Comparison of ENCODE assay signal across 17 cellular contexts in the genomic region with DNA sequence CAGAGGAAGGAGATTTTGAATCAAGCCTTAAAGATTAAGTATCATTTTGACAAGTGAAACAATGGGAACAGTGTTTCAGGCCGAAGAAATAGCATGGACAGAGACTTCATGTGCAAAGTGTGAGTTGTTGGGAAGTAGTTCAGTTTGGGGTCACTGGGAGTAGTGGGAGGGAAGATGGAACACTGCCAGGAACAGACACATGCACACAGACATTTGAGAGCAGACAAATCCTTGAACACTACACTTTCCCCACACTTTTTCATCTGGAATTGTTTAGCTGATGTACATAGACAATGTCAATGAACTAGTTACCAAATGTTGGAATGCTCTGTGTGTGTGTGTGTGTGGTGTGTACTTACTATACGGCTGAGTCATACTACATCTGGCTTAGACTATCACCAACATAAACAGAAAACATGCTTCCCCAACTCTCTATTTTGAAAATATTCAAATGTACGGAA. TPM values are rescaled to one million over a fixed set of nuclear protein-coding genes. Genes with fewer than 3 reads are reported as not detected.
DNase-seq lines count a peak whose midpoint lies in the region; ATAC-seq and TF ChIP-seq lines count a peak whose summit lies in the region.
"Had no signal": no experiment of that assay in that cellular context is flagged by ENCODE, and none has a peak within 500 bp of the region (broad histone marks: within the 10 kb centered on the region; RNA-seq: fewer than 3 reads in every experiment).

No MANE protein-coding gene starts in this region.

- ATAC-seq in left ventricle myocardium superior (no peak), GM18517 (IDR thresholded peaks at IDR 0.05; ENCODE audit: unreplicated experiment) (no peak)
- ATAC-seq: upper lobe of right lung had no signal

- TF ChIP-seq POLR2A in breast epithelium (IDR thresholded peaks at IDR 0.05) (no peak), vagina (IDR thresholded peaks at IDR 0.05) (no peak)

- H3K36me3 ChIP-seq in breast epithelium (no peaks in the 10 kb centered on the region), ascending aorta (no peaks in the 10 kb centered on the region), vagina (no peaks in the 10 kb centered on the region)
- H3K36me3 ChIP-seq: esophagus squamous epithelium, upper lobe of right lung had no signal

- no peaks in the 10 kb centered on the region for H3K27me3 Mint-ChIP-seq in MCF 10A (ENCODE audit: insufficient read depth, unreplicated experiment)
- H3K27me3 Mint-ChIP-seq: activated B cell treated with CpG ODN at 0.5 μM for 24 hours had no signal

- POLR2A ChIA-PET in MCF 10A (lab: Yijun Ruan, JAX), result no interaction called here

- intact Hi-C loops in MCF 10A (cut with micrococcal nuclease) (no loop called here), breast epithelium (cut with DNase I; ENCODE audit: low total_unique reads) (no loop called here), ascending aorta (cut with DNase I) (no loop called here), vagina (cut with DNase I) (no loop called here), left ventricle myocardium superior (cut with micrococcal nuclease) (no loop called here)

- H3K27ac ChIP-seq in breast epithelium, result peak overlapping the region in 1 of 2 donors; percentile 67
- H3K27ac ChIP-seq in ascending aorta, result peak overlapping the region; percentile 69 to 83
- H3K27ac ChIP-seq in vagina, result peak overlapping the region; percentile 35
- H3K27ac ChIP-seq: upper lobe of right lung had no signal

- no peak for TF ChIP-seq CTCF in MCF 10A (IDR thresholded peaks at IDR 0.05; ENCODE audit: unreplicated experiment)
- TF ChIP-seq CTCF in breast epithelium (IDR thresholded peaks at IDR 0.05), result no peak
- TF ChIP-seq CTCF in ascending aorta (IDR thresholded peaks at IDR 0.05), result no peak
- no peak for TF ChIP-seq CTCF in fibroblast of villous mesenchyme (IDR thresholded peaks at IDR 0.05; ENCODE audit: insufficient read depth, low read depth, low read length)
- no peak for TF ChIP-seq CTCF in vagina (IDR thresholded peaks at IDR 0.05)

- peaks cover 6% of the 10 kb centered on the region for H3K4me1 Mint-ChIP-seq in MCF 10A (ENCODE audit: insufficient read depth, unreplicated experiment)
- H3K4me1 Mint-ChIP-seq: activated B cell treated with CpG ODN at 0.5 μM for 24 hours had no signal

- H3K4me3 ChIP-seq in breast epithelium (no peak overlapping the region), ascending aorta (no peak overlapping the region), fibroblast of villous mesenchyme (ENCODE audit: low read depth, low read length) (no peak overlapping the region), vagina (no peak overlapping the region)
- H3K4me3 ChIP-seq: esophagus squamous epithelium, upper lobe of right lung had no signal

- no peaks in the 10 kb centered on the region for H3K4me1 ChIP-seq in breast epithelium
- H3K4me1 ChIP-seq in ascending aorta, result peaks cover 8 to 9% of the 10 kb centered on the region in 2 donors
- H3K4me1 ChIP-seq in vagina, result no peaks in the 10 kb centered on the region
- H3K4me1 ChIP-seq: upper lobe of right lung had no signal

- H3K36me3 Mint-ChIP-seq in MCF 10A (ENCODE audit: insufficient read depth, unreplicated experiment), result no peaks in the 10 kb centered on the region
- H3K36me3 Mint-ChIP-seq: brain had no signal

- no TSS peak for BruUV-seq in MCF 10A (replicated peaks; lab: Mats Ljungman, UMichigan)

- H3K9me3 ChIP-seq in breast epithelium (no peaks in the 10 kb centered on the region), ascending aorta (no peaks in the 10 kb centered on the region), vagina (no peaks in the 10 kb centered on the region)
- H3K9me3 ChIP-seq: esophagus squamous epithelium, upper lobe of right lung had no signal

- CTCF ChIA-PET in MCF 10A (lab: Yijun Ruan, JAX), result no interaction called here

- H3K27me3 ChIP-seq in breast epithelium (no peaks in the 10 kb centered on the region), ascending aorta (no peaks in the 10 kb centered on the region), vagina (no peaks in the 10 kb centered on the region)
- H3K27me3 ChIP-seq: esophagus squamous epithelium, upper lobe of right lung had no signal

- peak overlapping the region; percentile 4 for H3K27ac Mint-ChIP-seq in MCF 10A (ENCODE audit: low read depth, unreplicated experiment)
- H3K27ac Mint-ChIP-seq: activated B cell treated with CpG ODN at 0.5 μM for 24 hours had no signal

- H3K4me3 Mint-ChIP-seq in MCF 10A (ENCODE audit: unreplicated experiment), result no peak overlapping the region
- H3K4me3 Mint-ChIP-seq: activated B cell treated with CpG ODN at 0.5 μM for 24 hours, brain had no signal

- peaks cover 7% of the 10 kb centered on the region for H3K9me3 Mint-ChIP-seq in MCF 10A (ENCODE audit: unreplicated experiment)
- H3K9me3 Mint-ChIP-seq: activated B cell treated with CpG ODN at 0.5 μM for 24 hours, brain had no signal

- no peak for DNase-seq in MCF 10A (ENCODE audit: unreplicated experiment)
- DNase-seq in breast epithelium (ENCODE audit: low spot score in 2 of 2), result no peak
- no peak for DNase-seq in ascending aorta (ENCODE audit: low spot score in 2 of 2)
- peak; percentile 92 for DNase-seq in fibroblast of villous mesenchyme (ENCODE audit: low read depth)
- no peak for DNase-seq in vagina (ENCODE audit: extremely low spot score in 2 of 2)
- DNase-seq in left ventricle myocardium superior, result no peak
- no peak for DNase-seq in NOMO-1 treated with DMSO at 0.1 percent for 48 hours (lab: John Stamatoyannopoulos, UW; ENCODE audit: unreplicated experiment)
- DNase-seq: activated B cell treated with CpG ODN at 0.5 μM for 24 hours; DND-41; esophagus squamous epithelium; NCI-H2227 treated with DMSO at 0.1 percent for 48 hours; SHP77; stimulated activated CD4-positive, alpha-beta T cell treated with anti-CD3 and anti-CD28 coated beads, Interleukin-12 subunit alpha, Interleukin-12 subunit beta, amount 100 ng/mL, for 4 hours; stimulated activated CD8-positive, alpha-beta memory T cell treated with anti-CD3 and anti-CD28 coated beads, Interleukin-4, amount 100 ng/mL, for 48 hours; upper lobe of right lung had no signal

RNA-seq across cellular contexts. Expression of a gene that starts 52.4 kb away (rescaled TPM):
- total RNA-seq in MCF 10A (2022), result 0.21 and 0.83 TPM in 2 replicates
- 10 to 100 TPM in 1 of 3 donors, 1 to 10 TPM in 2; 1.4 to 19.3 (median 8.2) TPM for total RNA-seq in breast epithelium
- 10.5 TPM for total RNA-seq in ascending aorta
- 39.9 and 70.0 TPM in 2 replicates for total RNA-seq in fibroblast of villous mesenchyme
- total RNA-seq in vagina, result 2.9 TPM
- total RNA-seq in left ventricle myocardium superior, result 1.9 TPM
